In the genomic region with DNA sequence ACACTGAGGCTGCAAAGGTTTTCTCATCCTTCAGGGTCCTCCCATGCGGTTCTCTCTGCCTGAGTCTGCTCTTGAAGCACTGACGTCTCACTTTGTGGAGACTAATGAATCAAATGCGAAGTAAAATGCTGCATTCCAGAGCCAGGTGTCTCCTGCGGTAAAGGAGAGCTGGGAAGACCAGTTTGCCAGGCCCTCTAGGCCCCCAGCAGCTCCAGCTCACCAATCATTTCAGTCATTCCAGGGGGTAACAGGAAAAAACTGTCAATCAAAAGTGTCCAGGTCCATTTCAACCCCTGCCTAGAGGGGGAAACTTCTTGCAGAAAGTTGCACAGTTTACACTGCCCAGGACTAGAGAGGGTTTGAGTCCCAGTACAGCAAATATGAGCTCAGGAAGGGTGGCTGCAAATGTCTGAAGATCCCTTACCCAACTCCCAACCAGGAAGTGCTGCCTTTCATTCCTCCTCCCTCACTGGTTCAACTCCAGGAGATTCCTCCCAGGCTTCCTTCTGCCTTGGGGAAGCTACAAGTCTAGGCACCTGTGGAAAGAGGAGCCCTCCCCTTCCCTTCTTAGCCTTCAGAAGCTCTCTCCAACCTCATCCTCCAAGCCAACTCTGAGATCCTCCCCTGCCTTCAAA, we compare ENCODE assay signal across 10 cellular contexts. TPM values are rescaled to one million over a fixed set of nuclear protein-coding genes. Genes with fewer than 3 reads are reported as not detected.
DNase-seq lines count a peak whose midpoint lies in the region; ATAC-seq, FAIRE-seq and TF ChIP-seq lines count a peak whose summit lies in the region.
"Had no signal": no experiment of that assay in that cellular context is flagged by ENCODE, and none has a peak within 500 bp of the region (broad histone marks: within the 10 kb centered on the region; RNA-seq: fewer than 3 reads in every experiment).

No MANE protein-coding gene starts in this region.

- H3K36me3 ChIP-seq in BLaER1 treated with 17β-estradiol and CSF1 and Interleukin-3, amounts not matched to agents 10 nM and 100 nM, result peaks cover 0 to 46% (median 0%) of the 10 kb centered on the region in 11 experiments; a peak in 10 of 22 replicates

- no peak overlapping the region for H3K9ac ChIP-seq in BLaER1 treated with 17β-estradiol and CSF1 and Interleukin-3, amounts not matched to agents 10 nM and 100 nM

- H3K27me3 Mint-ChIP-seq in memory B cell, result peaks cover 24% of the 10 kb centered on the region

- FAIRE-seq in GM19239 (lab: Jason Lieb, UNC), result peak; percentile 37

- H3K9me3 ChIP-seq in BLaER1 treated with 17β-estradiol and CSF1 and Interleukin-3, amounts not matched to agents 10 nM and 100 nM (replicated peaks in 1 of 11), result no peaks in the 10 kb centered on the region
- H3K9me3 ChIP-seq: upper lobe of right lung had no signal

- H4K20me1 ChIP-seq in BLaER1 treated with 17β-estradiol and CSF1 and Interleukin-3, amounts not matched to agents 10 nM and 100 nM, result peaks cover 40 to 97% (median 54%) of the 10 kb centered on the region in 11 experiments

- DNase-seq in GM19239 (ENCODE audit: insufficient read length, low spot score) (no peak), memory B cell (ENCODE audit: low spot score in 2 of 2) (no peak), HuH-7 (ENCODE audit: low spot score) (no peak), dermis blood vessel endothelial cell (no peak)
- no peak for DNase-seq in effector CD8-positive, alpha-beta T cell (lab: John Stamatoyannopoulos, UW)
- no peak for DNase-seq in stimulated activated CD8-positive, alpha-beta memory T cell treated with anti-CD3 and anti-CD28 coated beads, Interleukin-4, amount 100 ng/mL, for 48 hours
- DNase-seq: cortex of kidney had no signal

- peak overlapping the region; percentile 67 for H3K27ac Mint-ChIP-seq in memory B cell

- H3K4me1 Mint-ChIP-seq in memory B cell, result peaks cover 44% of the 10 kb centered on the region

- H3K9me3 Mint-ChIP-seq in memory B cell, result no peaks in the 10 kb centered on the region

- no peak overlapping the region for H3K4me3 ChIP-seq in BLaER1 treated with 17β-estradiol and CSF1 and Interleukin-3, amounts not matched to agents 10 nM and 100 nM
- H3K4me3 ChIP-seq: upper lobe of right lung had no signal

- peaks cover 2% of the 10 kb centered on the region for H3K36me3 Mint-ChIP-seq in memory B cell

- H3K4me3 Mint-ChIP-seq in memory B cell, result peak overlapping the region; percentile 68

- peaks cover 47 to 89% (median 82%) of the 10 kb centered on the region in 10 experiments for H3K4me1 ChIP-seq in BLaER1 treated with 17β-estradiol and CSF1 and Interleukin-3, amounts not matched to agents 10 nM and 100 nM

- ATAC-seq in SK-N-SH treated with all-trans-retinoic acid at 6 μM for 48 hours (peak; percentile 4), memory B cell (ENCODE audit: low read depth) (no peak)

- H3K27ac ChIP-seq in BLaER1 treated with 17β-estradiol and CSF1 and Interleukin-3, amounts not matched to agents 10 nM and 100 nM, result no peak overlapping the region
- H3K27ac ChIP-seq: upper lobe of right lung had no signal

- peaks cover 53 to 56% (median 55%) of the 10 kb centered on the region in 11 experiments for H3K27me3 ChIP-seq in BLaER1 treated with 17β-estradiol and CSF1 and Interleukin-3, amounts not matched to agents 10 nM and 100 nM

- H3K4me2 ChIP-seq in BLaER1 treated with 17β-estradiol and CSF1 and Interleukin-3, amounts not matched to agents 10 nM and 100 nM, result peak overlapping the region; percentile 12 to 89 (median 71); a peak in 21 of 22 replicates

TF ChIP-seq in SK-N-SH treated with all-trans-retinoic acid at 6 μM for 48 hours, 23 proteins besides CTCF, POLR2A, EP300 and RAD21 (continues in another document):
- TF ChIP-seq GLIS3 (CRISPR knock-in tag; IDR thresholded peaks at IDR 0.05), result no peak
- TF ChIP-seq OSR1 (CRISPR knock-in tag; IDR thresholded peaks at IDR 0.05), result no peak
- TF ChIP-seq, protein P1, sequence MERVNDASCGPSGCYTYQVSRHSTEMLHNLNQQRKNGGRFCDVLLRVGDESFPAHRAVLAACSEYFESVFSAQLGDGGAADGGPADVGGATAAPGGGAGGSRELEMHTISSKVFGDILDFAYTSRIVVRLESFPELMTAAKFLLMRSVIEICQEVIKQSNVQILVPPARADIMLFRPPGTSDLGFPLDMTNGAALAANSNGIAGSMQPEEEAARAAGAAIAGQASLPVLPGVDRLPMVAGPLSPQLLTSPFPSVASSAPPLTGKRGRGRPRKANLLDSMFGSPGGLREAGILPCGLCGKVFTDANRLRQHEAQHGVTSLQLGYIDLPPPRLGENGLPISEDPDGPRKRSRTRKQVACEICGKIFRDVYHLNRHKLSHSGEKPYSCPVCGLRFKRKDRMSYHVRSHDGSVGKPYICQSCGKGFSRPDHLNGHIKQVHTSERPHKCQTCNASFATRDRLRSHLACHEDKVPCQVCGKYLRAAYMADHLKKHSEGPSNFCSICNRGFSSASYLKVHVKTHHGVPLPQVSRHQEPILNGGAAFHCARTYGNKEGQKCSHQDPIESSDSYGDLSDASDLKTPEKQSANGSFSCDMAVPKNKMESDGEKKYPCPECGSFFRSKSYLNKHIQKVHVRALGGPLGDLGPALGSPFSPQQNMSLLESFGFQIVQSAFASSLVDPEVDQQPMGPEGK (CRISPR knock-in tag; IDR thresholded peaks at IDR 0.05; ENCODE audit: borderline replicate concordance), result no peak
- TF ChIP-seq TCF4 (CRISPR knock-in tag; IDR thresholded peaks at IDR 0.05; ENCODE audit: borderline replicate concordance), result no peak
- no peak for TF ChIP-seq ARNTL (CRISPR knock-in tag; IDR thresholded peaks at IDR 0.05; ENCODE audit: borderline replicate concordance, low read depth)
- no peak for TF ChIP-seq ZC3H10 (CRISPR knock-in tag; IDR thresholded peaks at IDR 0.05)
- no peak for TF ChIP-seq ZNF8 (CRISPR knock-in tag; IDR thresholded peaks at IDR 0.05)
- TF ChIP-seq ISL1 (CRISPR knock-in tag; IDR thresholded peaks at IDR 0.05), result no peak
- no peak for TF ChIP-seq PPARA (CRISPR knock-in tag; IDR thresholded peaks at IDR 0.05; ENCODE audit: borderline replicate concordance)
- TF ChIP-seq ZFP3 (CRISPR knock-in tag; IDR thresholded peaks at IDR 0.05), result no peak
- no peak for TF ChIP-seq RARB (CRISPR knock-in tag; IDR thresholded peaks at IDR 0.05)
- no peak for TF ChIP-seq BACH2 (CRISPR knock-in tag; IDR thresholded peaks at IDR 0.05; ENCODE audit: borderline replicate concordance)
- TF ChIP-seq, protein P2, sequence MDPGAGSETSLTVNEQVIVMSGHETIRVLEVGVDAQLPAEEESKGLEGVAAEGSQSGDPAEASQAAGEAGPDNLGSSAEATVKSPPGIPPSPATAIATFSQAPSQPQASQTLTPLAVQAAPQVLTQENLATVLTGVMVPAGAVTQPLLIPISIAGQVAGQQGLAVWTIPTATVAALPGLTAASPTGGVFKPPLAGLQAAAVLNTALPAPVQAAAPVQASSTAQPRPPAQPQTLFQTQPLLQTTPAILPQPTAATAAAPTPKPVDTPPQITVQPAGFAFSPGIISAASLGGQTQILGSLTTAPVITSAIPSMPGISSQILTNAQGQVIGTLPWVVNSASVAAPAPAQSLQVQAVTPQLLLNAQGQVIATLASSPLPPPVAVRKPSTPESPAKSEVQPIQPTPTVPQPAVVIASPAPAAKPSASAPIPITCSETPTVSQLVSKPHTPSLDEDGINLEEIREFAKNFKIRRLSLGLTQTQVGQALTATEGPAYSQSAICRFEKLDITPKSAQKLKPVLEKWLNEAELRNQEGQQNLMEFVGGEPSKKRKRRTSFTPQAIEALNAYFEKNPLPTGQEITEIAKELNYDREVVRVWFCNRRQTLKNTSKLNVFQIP (CRISPR knock-in tag; IDR thresholded peaks at IDR 0.05; ENCODE audit: borderline replicate concordance, low read depth), result no peak
- TF ChIP-seq, protein P3, sequence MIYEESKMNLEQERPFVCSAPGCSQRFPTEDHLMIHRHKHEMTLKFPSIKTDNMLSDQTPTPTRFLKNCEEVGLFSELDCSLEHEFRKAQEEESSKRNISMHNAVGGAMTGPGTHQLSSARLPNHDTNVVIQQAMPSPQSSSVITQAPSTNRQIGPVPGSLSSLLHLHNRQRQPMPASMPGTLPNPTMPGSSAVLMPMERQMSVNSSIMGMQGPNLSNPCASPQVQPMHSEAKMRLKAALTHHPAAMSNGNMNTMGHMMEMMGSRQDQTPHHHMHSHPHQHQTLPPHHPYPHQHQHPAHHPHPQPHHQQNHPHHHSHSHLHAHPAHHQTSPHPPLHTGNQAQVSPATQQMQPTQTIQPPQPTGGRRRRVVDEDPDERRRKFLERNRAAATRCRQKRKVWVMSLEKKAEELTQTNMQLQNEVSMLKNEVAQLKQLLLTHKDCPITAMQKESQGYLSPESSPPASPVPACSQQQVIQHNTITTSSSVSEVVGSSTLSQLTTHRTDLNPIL (CRISPR knock-in tag; IDR thresholded peaks at IDR 0.05; ENCODE audit: low read depth), result no peak
- no peak for TF ChIP-seq ZNF565 (CRISPR knock-in tag; conservative IDR thresholded peaks at IDR 0.05; ENCODE audit: low read depth)
- TF ChIP-seq ESRRG (CRISPR knock-in tag; IDR thresholded peaks at IDR 0.05), result no peak
- TF ChIP-seq, protein P4, sequence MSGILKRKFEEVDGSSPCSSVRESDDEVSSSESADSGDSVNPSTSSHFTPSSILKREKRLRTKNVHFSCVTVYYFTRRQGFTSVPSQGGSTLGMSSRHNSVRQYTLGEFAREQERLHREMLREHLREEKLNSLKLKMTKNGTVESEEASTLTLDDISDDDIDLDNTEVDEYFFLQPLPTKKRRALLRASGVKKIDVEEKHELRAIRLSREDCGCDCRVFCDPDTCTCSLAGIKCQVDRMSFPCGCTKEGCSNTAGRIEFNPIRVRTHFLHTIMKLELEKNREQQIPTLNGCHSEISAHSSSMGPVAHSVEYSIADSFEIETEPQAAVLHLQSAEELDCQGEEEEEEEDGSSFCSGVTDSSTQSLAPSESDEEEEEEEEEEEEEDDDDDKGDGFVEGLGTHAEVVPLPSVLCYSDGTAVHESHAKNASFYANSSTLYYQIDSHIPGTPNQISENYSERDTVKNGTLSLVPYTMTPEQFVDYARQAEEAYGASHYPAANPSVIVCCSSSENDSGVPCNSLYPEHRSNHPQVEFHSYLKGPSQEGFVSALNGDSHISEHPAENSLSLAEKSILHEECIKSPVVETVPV (CRISPR knock-in tag; IDR thresholded peaks at IDR 0.05), result no peak
- no peak for TF ChIP-seq ZNF70 (CRISPR knock-in tag; IDR thresholded peaks at IDR 0.05)
- no peak for TF ChIP-seq SNAI2 (CRISPR knock-in tag; IDR thresholded peaks at IDR 0.05)

RNA-seq across cellular contexts. Expression of a gene that starts 2.7 kb away (rescaled TPM):
- 0.51 TPM in 1 of 2 replicates, not detected in the other for total RNA-seq in dermis blood vessel endothelial cell
- total RNA-seq: upper lobe of right lung had no signal

RNA-seq across cellular contexts. Expression of a gene that starts 15.6 kb away (rescaled TPM):
- 140 and 291 TPM in 2 replicates for total RNA-seq in dermis blood vessel endothelial cell

RNA-seq across cellular contexts. Expression of a gene that starts 37.1 kb away (rescaled TPM):
- 0.65 TPM in 1 of 2 replicates, not detected in the other for total RNA-seq in dermis blood vessel endothelial cell
